ENCODE assay signal across 28 cellular contexts in the genomic region with DNA sequence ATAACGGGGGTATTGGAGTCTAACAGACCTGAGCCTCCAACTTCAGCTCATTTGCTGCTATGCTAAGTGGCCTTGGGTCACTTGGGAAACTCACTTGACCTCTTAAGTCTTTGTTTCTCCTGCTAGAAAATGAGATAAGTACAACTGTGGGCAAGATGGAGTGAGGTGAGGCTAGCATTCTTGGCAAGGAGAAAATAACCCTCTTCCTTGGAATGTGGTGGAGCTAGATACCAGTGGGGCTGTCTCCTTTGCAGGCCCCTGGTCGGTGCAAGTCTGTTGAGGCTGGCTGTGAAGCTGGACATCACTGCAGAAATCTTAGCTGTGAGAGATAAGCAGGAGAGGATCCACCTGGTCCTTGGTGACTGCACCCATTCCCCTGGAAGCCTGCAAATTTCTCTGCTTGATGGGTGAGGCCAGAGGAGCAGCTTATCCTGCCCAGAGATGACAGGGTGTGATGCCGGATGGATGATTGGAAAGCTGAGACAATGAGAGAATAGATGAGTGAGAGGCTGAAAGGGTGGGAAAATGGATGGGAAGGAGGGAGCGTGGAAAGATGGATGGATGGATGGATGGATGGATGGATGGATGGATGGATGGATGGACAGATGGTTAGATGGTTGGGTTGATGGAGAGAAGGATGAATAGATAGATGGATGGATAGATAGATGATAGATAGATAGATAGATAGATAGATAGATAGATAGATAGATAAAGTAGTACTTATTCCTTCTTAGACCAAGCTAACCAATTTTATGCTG. TPM values are rescaled to one million over a fixed set of nuclear protein-coding genes. Genes with fewer than 3 reads are reported as not detected.
DNase-seq lines count a peak whose midpoint lies in the region; ATAC-seq, FAIRE-seq and TF ChIP-seq lines count a peak whose summit lies in the region.
"Had no signal": no experiment of that assay in that cellular context is flagged by ENCODE, and none has a peak within 500 bp of the region (broad histone marks: within the 10 kb centered on the region; RNA-seq: fewer than 3 reads in every experiment).

No MANE protein-coding gene starts in this region.

- H2AFZ ChIP-seq in K562 (ENCODE audit: low read depth, low read length): no peak overlapping the region
- no peak overlapping the region for H2AFZ ChIP-seq in PC-9

- TF ChIP-seq CTCF in HEK293 (tag by site-specific recombination; IDR thresholded peaks at IDR 0.05): no peak
- no peak for TF ChIP-seq CTCF in K562 (IDR thresholded peaks at IDR 0.05 in 2 of 3, conservative IDR thresholded peaks at IDR 0.05 in 1 of 3; ENCODE audit: insufficient read depth in 2 of 3, low read depth in 1 of 3, low read length in 3 of 3)
- no peak for TF ChIP-seq CTCF in left lung (IDR thresholded peaks at IDR 0.05)
- no peak for TF ChIP-seq CTCF in upper lobe of right lung (IDR thresholded peaks at IDR 0.05)
- no peak for TF ChIP-seq CTCF in PC-9 (conservative IDR thresholded peaks at IDR 0.05)

- no peaks in the 10 kb centered on the region for H3K4me1 ChIP-seq in HEK293 (ENCODE audit: control insufficient read depth, insufficient read depth, low read length)
- H3K4me1 ChIP-seq in K562 (replicated peaks in 1 of 2; ENCODE audit: control insufficient read depth in 2 of 2, insufficient read depth in 2 of 2, low read length in 2 of 2): no peaks in the 10 kb centered on the region
- no peaks in the 10 kb centered on the region for H3K4me1 ChIP-seq in left lung
- H3K4me1 ChIP-seq in upper lobe of right lung: no peaks in the 10 kb centered on the region
- H3K4me1 ChIP-seq in PC-9 (replicated peaks; ENCODE audit: insufficient read depth): no peaks in the 10 kb centered on the region
- H3K4me1 ChIP-seq: A549; BE2C; BLaER1 treated with 17β-estradiol and CSF1 and Interleukin-3, amounts not matched to agents 10 nM and 100 nM; HAP-1 had no signal

- no peak overlapping the region for H3K9ac ChIP-seq in K562 (ENCODE audit: insufficient read depth in 1 of 2, low read depth in 2 of 2, low read length in 2 of 2)
- H3K9ac ChIP-seq: BLaER1 treated with 17β-estradiol and CSF1 and Interleukin-3, amounts not matched to agents 10 nM and 100 nM had no signal

- H3K36me3 ChIP-seq in HEK293 (ENCODE audit: control insufficient read depth in 2 of 2, insufficient read depth in 1 of 2, low read length in 2 of 2) (no peaks in the 10 kb centered on the region), K562 (ENCODE audit: control insufficient read depth, insufficient read depth, low read length) (no peaks in the 10 kb centered on the region), left lung (no peaks in the 10 kb centered on the region), upper lobe of right lung (no peaks in the 10 kb centered on the region), PC-9 (ENCODE audit: low read depth) (no peaks in the 10 kb centered on the region)
- H3K36me3 ChIP-seq: BE2C; BLaER1 treated with 17β-estradiol and CSF1 and Interleukin-3, amounts not matched to agents 10 nM and 100 nM; HAP-1 had no signal

- no peaks in the 10 kb centered on the region for H3K9me2 ChIP-seq in PC-9 (ENCODE audit: insufficient read depth)

- in situ Hi-C loops in K562 (cut with MboI): no loop called here

- no peak for ATAC-seq in K562
- peak; percentile 73 for ATAC-seq in left lung
- peak; percentile 6 for ATAC-seq in upper lobe of right lung
- ATAC-seq: A549 had no signal

- DNase-seq in K562 (ENCODE audit: extremely low read depth in 1 of 4, low spot score in 3 of 4) (no peak), left lung (no peak), upper lobe of right lung (no peak), NCI-H774 (lab: John Stamatoyannopoulos, UW) (no peak), dedifferentiated amniotic fluid mesenchymal stem cell (ENCODE audit: extremely low spot score) (no peak), PC-9 (no peak)
- DNase-seq: 8988T; ACHN; AML-193; CD4-positive, alpha-beta T cell; CD8-positive, alpha-beta memory T cell; DMS 273 treated with DMSO at 0.1 percent for 48 hours; DMS53; DMS79 treated with DMSO at 0.1 percent for 48 hours; GF-D8; GOT3 had no signal

- TF ChIP-seq POLR2A in K562 (conservative IDR thresholded peaks at IDR 0.05): no peak

- no peak for FAIRE-seq in K562 (lab: Jason Lieb, UNC)
- FAIRE-seq: A549, D721Med, GM12891, GM18507, H54 had no signal

- POLR2A ChIA-PET in HEK293 (lab: Yijun Ruan, JAX): no interaction called here
- POLR2A ChIA-PET in K562 (lab: Yijun Ruan, JAX): interaction anchor here (0.6 to 2.7 kb wide), 2 partner anchors 10 to 28 kb away, joined by 3 to 7 read pairs; no protein-coding TSS in a partner anchor
- POLR2A ChIA-PET in PC-9 (lab: Charles Lee; ENCODE audit: unreplicated experiment): no interaction called here

- no peaks in the 10 kb centered on the region for H3K79me2 ChIP-seq in K562 (ENCODE audit: control insufficient read depth, insufficient read depth, low read length)
- H3K79me2 ChIP-seq in PC-9 (ENCODE audit: low read depth): no peaks in the 10 kb centered on the region

- H4K20me1 ChIP-seq in K562 (replicated peaks; ENCODE audit: control insufficient read depth, insufficient read depth, low read length): no peaks in the 10 kb centered on the region; the same call in 1 of the 2 replicates
- no peaks in the 10 kb centered on the region for H4K20me1 ChIP-seq in PC-9 (ENCODE audit: insufficient read depth)
- H4K20me1 ChIP-seq: BLaER1 treated with 17β-estradiol and CSF1 and Interleukin-3, amounts not matched to agents 10 nM and 100 nM had no signal

- CTCF ChIA-PET in HEK293 (lab: Yijun Ruan, JAX) (interaction anchor here (0.6 to 1.1 kb wide), 3 partner anchors 22 to 97 kb away, joined by 3 to 4 read pairs (median 3); no protein-coding TSS in a partner anchor), K562 (lab: Yijun Ruan, JAX; ENCODE audit: low intra/inter-chr PET ratio) (no interaction called here), PC-9 (lab: Charles Lee) (no interaction called here)

- H3K9me3 ChIP-seq in HEK293 (ENCODE audit: control insufficient read depth, insufficient read depth, low read depth, low read length) (no peaks in the 10 kb centered on the region), K562 (replicated peaks; ENCODE audit: control insufficient read depth, insufficient read depth, low read depth, low read length) (no peaks in the 10 kb centered on the region), left lung (no peaks in the 10 kb centered on the region), upper lobe of right lung (no peaks in the 10 kb centered on the region), PC-9 (ENCODE audit: insufficient read depth, low read depth) (no peaks in the 10 kb centered on the region)
- H3K9me3 ChIP-seq: A549; BE2C; BLaER1 treated with 17β-estradiol and CSF1 and Interleukin-3, amounts not matched to agents 10 nM and 100 nM; HAP-1 had no signal

- intact Hi-C loops in K562 (cut with micrococcal nuclease) (loop anchor here (10.0 kb wide), 1 partner anchor 55 kb away; no protein-coding TSS in a partner anchor), left lung (cut with DNase I) (no loop called here), upper lobe of right lung (cut with DNase I) (no loop called here), PC-9 (cut with micrococcal nuclease; ENCODE audit: unreplicated experiment) (no loop called here)

- TF ChIP-seq EP300 in K562 (IDR thresholded peaks at IDR 0.05; ENCODE audit: low read length): no peak

- TF ChIP-seq RAD21 in K562 (CRISPR knock-in tag; conservative IDR thresholded peaks at IDR 0.05 in 1 of 2, IDR thresholded peaks at IDR 0.05 in 1 of 2): no peak

- 13% methylated on average over 4 of the region's 4 CpGs for WGBS in K562 (ENCODE audit: insufficient coverage, low coverage, missing lambda C conversion rate)

- H3K27me3 ChIP-seq in K562 (ENCODE audit: control insufficient read depth in 2 of 2, insufficient read depth in 2 of 2, low read length in 2 of 2): peaks cover 2 to 11% of the 10 kb centered on the region in 2 experiments; a peak in 3 of 5 replicates
- H3K27me3 ChIP-seq in left lung: no peaks in the 10 kb centered on the region
- H3K27me3 ChIP-seq in upper lobe of right lung: no peaks in the 10 kb centered on the region
- peaks cover 6% of the 10 kb centered on the region; the same call in 1 of the 2 replicates for H3K27me3 ChIP-seq in PC-9 (ENCODE audit: insufficient read depth, low read depth)
- H3K27me3 ChIP-seq: BE2C; BLaER1 treated with 17β-estradiol and CSF1 and Interleukin-3, amounts not matched to agents 10 nM and 100 nM had no signal

- no peaks in the 10 kb centered on the region for H3K9me1 ChIP-seq in K562 (ENCODE audit: control insufficient read depth, insufficient read depth, low read length)

- H3K4me2 ChIP-seq in K562 (ENCODE audit: insufficient read depth, low read length) (no peak overlapping the region), PC-9 (no peak overlapping the region)
- H3K4me2 ChIP-seq: A549; BLaER1 treated with 17β-estradiol and CSF1 and Interleukin-3, amounts not matched to agents 10 nM and 100 nM had no signal

- H3K27ac ChIP-seq in HEK293 (ENCODE audit: extremely low read depth, low read depth, low read length): no peak overlapping the region
- H3K27ac ChIP-seq in K562 (ENCODE audit: extremely low read depth, low read depth, low read length): no peak overlapping the region
- no peak overlapping the region for H3K27ac ChIP-seq in left lung
- H3K27ac ChIP-seq in upper lobe of right lung: no peak overlapping the region
- no peak overlapping the region for H3K27ac ChIP-seq in PC-9
- H3K27ac ChIP-seq: A549; BLaER1 treated with 17β-estradiol and CSF1 and Interleukin-3, amounts not matched to agents 10 nM and 100 nM had no signal

- no peak overlapping the region for H3K4me3 ChIP-seq in HEK293 (ENCODE audit: low read depth, low read length)
- no peak overlapping the region for H3K4me3 ChIP-seq in K562
- H3K4me3 ChIP-seq in left lung: no peak overlapping the region
- H3K4me3 ChIP-seq in upper lobe of right lung: no peak overlapping the region
- H3K4me3 ChIP-seq in PC-9: no peak overlapping the region
- H3K4me3 ChIP-seq: A549; BLaER1 treated with 17β-estradiol and CSF1 and Interleukin-3, amounts not matched to agents 10 nM and 100 nM; HAP-1 had no signal

- H3F3A ChIP-seq in PC-9 (ENCODE audit: insufficient read depth, low read depth): no peaks in the 10 kb centered on the region

- no TSS peak for BruUV-seq in K562 (replicated peaks; lab: Mats Ljungman, UMichigan)
- no TSS peak for BruUV-seq in PC-9 (replicated peaks; lab: Mats Ljungman, UMichigan)

RNA-seq across cellular contexts. Expression of a gene that starts 4.4 kb away (rescaled TPM):
- not detected in 2 replicates for total RNA-seq in K562 (2011; cell fraction: chromatin; rRNA removed; ENCODE audit: low replicate concordance)
- not detected in 2 replicates for total RNA-seq in K562 (2011; cell fraction: nucleolus; rRNA removed)
- not detected in 2 replicates for total RNA-seq in K562 (2011; cell fraction: nucleoplasm; rRNA removed)
- total RNA-seq in K562 (2014; rRNA removed) (not detected in 2 replicates), K562 (2014; rRNA removed; fragmentation: Illumina TruSeq; extraction: Trizol) (not detected in 2 replicates), K562 (2015; rRNA removed; fragmentation: Illumina TruSeq; extraction: Trizol) (not detected in 2 replicates), K562 (2021) (not detected in 2 replicates), left lung (1 to 10 TPM in 1 of 2 donors, not detected in 1; 9.2 TPM), upper lobe of right lung (not detected), PC-9 (2021) (not detected in 2 replicates)
- polyA plus RNA-seq in K562 (2011; rRNA removed) (not detected in 2 replicates), K562 (2014; fragmentation: Illumina TruSeq; extraction: Trizol) (not detected in 2 replicates), K562 (2014; fragmentation: Nextera tagmentation; extraction: Ambion mirVana) (not detected), K562 (2014; rRNA removed) (not detected in 2 replicates)
- polyA plus RNA-seq in K562 (2011; cell fraction: cytosol; rRNA removed): not detected in 2 replicates
- not detected in 2 replicates for polyA plus RNA-seq in K562 (2011; cell fraction: nucleus; rRNA removed)
- polyA plus RNA-seq in K562 (2012): not detected in 2 replicates
- not detected in 2 replicates for polyA minus RNA-seq in K562 (2011; rRNA and poly(A)+ RNA removed)
- not detected in 2 replicates for polyA minus RNA-seq in K562 (2011; cell fraction: cytosol; rRNA and poly(A)+ RNA removed)
- not detected in 2 replicates for polyA minus RNA-seq in K562 (2011; cell fraction: nucleus; rRNA and poly(A)+ RNA removed)
- total RNA-seq: CD4-positive, alpha-beta T cell; CD8-positive, alpha-beta memory T cell; Daoy; G401 had no signal
- polyA plus RNA-seq: A549; CD14-positive monocyte; CD8-positive, alpha-beta memory T cell had no signal

RNA-seq across cellular contexts. Expression of a gene that starts 23.0 kb away (rescaled TPM):
- not detected in 2 replicates for total RNA-seq in K562 (2011; cell fraction: chromatin; rRNA removed; ENCODE audit: low replicate concordance)
- not detected in 2 replicates for total RNA-seq in K562 (2011; cell fraction: nucleolus; rRNA removed)
- not detected in 2 replicates for total RNA-seq in K562 (2011; cell fraction: nucleoplasm; rRNA removed)
- total RNA-seq in K562 (2014; rRNA removed) (not detected in 2 replicates), K562 (2014; rRNA removed; fragmentation: Illumina TruSeq; extraction: Trizol) (not detected in 2 replicates), K562 (2015; rRNA removed; fragmentation: Illumina TruSeq; extraction: Trizol) (not detected in 2 replicates), K562 (2021) (not detected in 2 replicates), left lung (not detected), upper lobe of right lung (not detected), PC-9 (2021) (not detected in 2 replicates)
- polyA plus RNA-seq in K562 (2011; rRNA removed) (not detected in 2 replicates), K562 (2014; fragmentation: Illumina TruSeq; extraction: Trizol) (not detected in 2 replicates), K562 (2014; fragmentation: Nextera tagmentation; extraction: Ambion mirVana) (not detected), K562 (2014; rRNA removed) (not detected in 2 replicates)
- not detected in 2 replicates for polyA plus RNA-seq in K562 (2011; cell fraction: cytosol; rRNA removed)
- not detected in 2 replicates for polyA plus RNA-seq in K562 (2011; cell fraction: nucleus; rRNA removed)
- not detected in 2 replicates for polyA plus RNA-seq in K562 (2012)
- not detected in 2 replicates for polyA minus RNA-seq in K562 (2011; rRNA and poly(A)+ RNA removed)
- not detected in 2 replicates for polyA minus RNA-seq in K562 (2011; cell fraction: cytosol; rRNA and poly(A)+ RNA removed)
- polyA minus RNA-seq in K562 (2011; cell fraction: nucleus; rRNA and poly(A)+ RNA removed): not detected in 2 replicates
- total RNA-seq: CD4-positive, alpha-beta T cell; CD8-positive, alpha-beta memory T cell; Daoy; G401 had no signal
- polyA plus RNA-seq: A549; CD14-positive monocyte; CD8-positive, alpha-beta memory T cell had no signal

RNA-seq across cellular contexts. Expression of a gene that starts 42.9 kb away (rescaled TPM):
- total RNA-seq in K562 (2011; cell fraction: chromatin; rRNA removed; ENCODE audit: low replicate concordance): not detected in 2 replicates
- not detected in 2 replicates for total RNA-seq in K562 (2011; cell fraction: nucleolus; rRNA removed)
- not detected in 2 replicates for total RNA-seq in K562 (2011; cell fraction: nucleoplasm; rRNA removed)
- not detected in 2 replicates for total RNA-seq in K562 (2014; rRNA removed)
- total RNA-seq in K562 (2014; rRNA removed; fragmentation: Illumina TruSeq; extraction: Trizol): not detected in 2 replicates
- total RNA-seq in K562 (2015; rRNA removed; fragmentation: Illumina TruSeq; extraction: Trizol): not detected in 2 replicates
- 0.11 TPM in 1 of 2 replicates, not detected in the other for total RNA-seq in K562 (2021)
- polyA plus RNA-seq in K562 (2011; rRNA removed): not detected in 2 replicates
- not detected in 2 replicates for polyA plus RNA-seq in K562 (2011; cell fraction: cytosol; rRNA removed)
- not detected in 2 replicates for polyA plus RNA-seq in K562 (2011; cell fraction: nucleus; rRNA removed)
- not detected in 2 replicates for polyA plus RNA-seq in K562 (2012)
- not detected in 2 replicates for polyA plus RNA-seq in K562 (2014; fragmentation: Illumina TruSeq; extraction: Trizol)
- not detected for polyA plus RNA-seq in K562 (2014; fragmentation: Nextera tagmentation; extraction: Ambion mirVana)
- not detected in 2 replicates for polyA plus RNA-seq in K562 (2014; rRNA removed)
- polyA minus RNA-seq in K562 (2011; rRNA and poly(A)+ RNA removed): not detected in 2 replicates
- not detected in 2 replicates for polyA minus RNA-seq in K562 (2011; cell fraction: cytosol; rRNA and poly(A)+ RNA removed)
- not detected in 2 replicates for polyA minus RNA-seq in K562 (2011; cell fraction: nucleus; rRNA and poly(A)+ RNA removed)
- 100 to 1,000 TPM in 1 of 2 donors, under 1 TPM in 1; 0.23 to 121 TPM for total RNA-seq in left lung
- 0.67 TPM for total RNA-seq in upper lobe of right lung
- not detected in 2 replicates for total RNA-seq in PC-9 (2021)
- total RNA-seq: CD4-positive, alpha-beta T cell; CD8-positive, alpha-beta memory T cell; Daoy; G401 had no signal
- polyA plus RNA-seq: CD14-positive monocyte; CD8-positive, alpha-beta memory T cell had no signal
